Comparison of ENCODE assay signal across 8 cellular contexts in genomic region chr20:63627129-63627699, GRCh38. TPM values are rescaled to one million over a fixed set of nuclear protein-coding genes. Genes with fewer than 3 reads are reported as not detected.
DNase-seq lines count a peak whose midpoint lies in the region; ATAC-seq and TF ChIP-seq lines count a peak whose summit lies in the region.

No MANE protein-coding gene starts in this region.

- peak; percentile 54 for ATAC-seq in GM18870 (IDR thresholded peaks at IDR 0.05; ENCODE audit: unreplicated experiment)
- ATAC-seq in HG03103 (IDR thresholded peaks at IDR 0.05; ENCODE audit: low read depth, unreplicated experiment): peak; percentile 68
- ATAC-seq in activated B cell treated with CpG ODN at 0.5 μM for 24 hours (ENCODE audit: low read depth): peak; percentile 77

- no peaks in the 10 kb centered on the region for H3K27me3 Mint-ChIP-seq in activated B cell treated with CpG ODN at 0.5 μM for 24 hours

- DNase-seq in AG04450 (ENCODE audit: low read depth, low spot score) (peak; percentile 74), NCI-H2196 (lab: John Stamatoyannopoulos, UW; ENCODE audit: unreplicated experiment) (peak; percentile 95), activated B cell treated with CpG ODN at 0.5 μM for 24 hours (peak; percentile 97), cardiac fibroblast (ENCODE audit: low read depth in 2 of 2) (peak; percentile 96 to 97), iris pigment epithelial cell (ENCODE audit: low read depth) (peak; percentile 93), spleen (peak; percentile 98)

- peaks cover 45% of the 10 kb centered on the region for H3K4me1 Mint-ChIP-seq in activated B cell treated with CpG ODN at 0.5 μM for 24 hours

- H3K4me1 ChIP-seq in spleen: peaks cover 18 to 80% (median 46%) of the 10 kb centered on the region in 6 donors

- intact Hi-C loops in activated B cell treated with CpG ODN at 0.5 μM for 24 hours (cut with micrococcal nuclease): loop anchor here (1.0 to 10.0 kb wide), 8 partner anchors 8 to 438 kb away; partner anchors contain the start of genes ABHD16B, LIME1, RTEL1 and SLC2A4RG
- intact Hi-C loops in spleen (cut with DNase I; ENCODE audit: low total_unique reads): no loop called here

- peaks cover 18% of the 10 kb centered on the region for H3K36me3 Mint-ChIP-seq in activated B cell treated with CpG ODN at 0.5 μM for 24 hours (ENCODE audit: low read depth)

- WGBS in spleen, 5 donors: 0 to 1% (median 0%) methylated on average over 14 to 64 of the region's 64 CpGs

- no peaks in the 10 kb centered on the region for H3K9me3 ChIP-seq in AG04450 (ENCODE audit: control insufficient read depth, insufficient read depth, low read length)
- H3K9me3 ChIP-seq in spleen: no peaks in the 10 kb centered on the region

- H3K4me3 ChIP-seq in AG04450 (ENCODE audit: low read depth, low read length) (peak overlapping the region; percentile 89), cardiac fibroblast (replicated peaks in 1 of 2; ENCODE audit: low read depth in 2 of 2, low read length in 2 of 2) (peak overlapping the region; percentile 96 to 98), spleen (peak overlapping the region; percentile 49 to 97 (median 85))

- peak overlapping the region; percentile 91 for H3K4me3 Mint-ChIP-seq in activated B cell treated with CpG ODN at 0.5 μM for 24 hours

- TF ChIP-seq CTCF in AG04450 (IDR thresholded peaks at IDR 0.05; ENCODE audit: low read depth, low read length): no peak
- no peak for TF ChIP-seq CTCF in activated B cell treated with CpG ODN at 0.5 μM for 24 hours (IDR thresholded peaks at IDR 0.05)
- TF ChIP-seq CTCF in cardiac fibroblast (IDR thresholded peaks at IDR 0.05; ENCODE audit: low read depth, low read length): no peak
- TF ChIP-seq CTCF in spleen (IDR thresholded peaks at IDR 0.05 in 8 of 11, conservative IDR thresholded peaks at IDR 0.05 in 3 of 11): peak in 1 of 11 experiments; percentile 19

- TF ChIP-seq POLR2A in spleen (IDR thresholded peaks at IDR 0.05): peak; percentile 9 to 77 (median 53)

- H3K27ac ChIP-seq in AG04450 (ENCODE audit: low read depth, low read length): peak overlapping the region; percentile 39
- H3K27ac ChIP-seq in spleen: peak overlapping the region; percentile 71 to 100 (median 98)

- H3K36me3 ChIP-seq in spleen: peaks cover 0 to 4% (median 0%) of the 10 kb centered on the region in 6 donors

- H3K27ac Mint-ChIP-seq in activated B cell treated with CpG ODN at 0.5 μM for 24 hours: peak overlapping the region; percentile 93

- H3K27me3 ChIP-seq in AG04450 (ENCODE audit: control insufficient read depth, insufficient read depth, low read length) (no peaks in the 10 kb centered on the region), spleen (replicated peaks in 1 of 7) (no peaks in the 10 kb centered on the region)

- no peaks in the 10 kb centered on the region for H3K9me3 Mint-ChIP-seq in activated B cell treated with CpG ODN at 0.5 μM for 24 hours

- CTCF ChIA-PET in AG04450 (lab: Charles Lee) (interaction anchor here (0.7 to 0.8 kb wide), 2 partner anchors 91 to 278 kb away, joined by 4 to 5 read pairs; no protein-coding TSS in a partner anchor), activated B cell treated with CpG ODN at 0.5 μM for 24 hours (lab: Charles Lee) (interaction anchor here (1.1 to 1.9 kb wide), 2 partner anchors 15 to 89 kb away, joined by 3 to 16 read pairs; no protein-coding TSS in a partner anchor)

- POLR2A ChIA-PET in AG04450 (lab: Yijun Ruan, JAX) (interaction anchor here (0.6 to 1.4 kb wide), 11 partner anchors 11 to 595 kb away, joined by 3 to 9 read pairs (median 4); partner anchors contain the start of genes HELZ2, PTK6, RTEL1 and STMN3), activated B cell treated with CpG ODN at 0.5 μM for 24 hours (lab: Charles Lee) (interaction anchor here (0.5 to 4.6 kb wide), 25 partner anchors 8 to 439 kb away, joined by 3 to 161 read pairs (median 4); partner anchors contain the start of genes ARFRP1, HELZ2, PPDPF and PTK6)

RNA-seq across cellular contexts. Expression of gene GMEB2, which starts 0.3 kb away (rescaled TPM):
- polyA plus RNA-seq in AG04450 (2011; rRNA removed) (6.3 and 7.3 TPM in 2 replicates), spleen (10 to 100 TPM in 2 of 3 donors, 1 to 10 TPM in 1; 8.6 to 12.9 (median 10.4) TPM)
- polyA minus RNA-seq in AG04450 (2011; rRNA and poly(A)+ RNA removed): 6.6 and 7.3 TPM in 2 replicates
- total RNA-seq in activated B cell treated with CpG ODN at 0.5 μM for 24 hours (16.9 and 17.4 TPM in 2 replicates), spleen (10 to 100 TPM; 11.1 to 15.0 (median 13.9) TPM)

RNA-seq across cellular contexts. Expression of gene STMN3, which starts 26.0 kb away (rescaled TPM):
- polyA plus RNA-seq in AG04450 (2011; rRNA removed) (21.8 and 26.9 TPM in 2 replicates), spleen (10 to 100 TPM; 21.2 to 38.9 (median 24.6) TPM)
- polyA minus RNA-seq in AG04450 (2011; rRNA and poly(A)+ RNA removed): 11.3 and 13.3 TPM in 2 replicates
- total RNA-seq in activated B cell treated with CpG ODN at 0.5 μM for 24 hours (4.9 and 6.1 TPM in 2 replicates), spleen (10 to 100 TPM; 16.1 to 57.0 (median 44.0) TPM)

RNA-seq across cellular contexts. Expression of gene RTEL1, which starts 30.9 kb away (rescaled TPM):
- polyA plus RNA-seq in AG04450 (2011; rRNA removed) (11.3 and 14.6 TPM in 2 replicates), spleen (10 to 100 TPM in 2 of 3 donors, 1 to 10 TPM in 1; 7.3 to 23.1 (median 19.1) TPM)
- 25.6 and 41.1 TPM in 2 replicates for polyA minus RNA-seq in AG04450 (2011; rRNA and poly(A)+ RNA removed)
- total RNA-seq in activated B cell treated with CpG ODN at 0.5 μM for 24 hours (24.1 and 33.8 TPM in 2 replicates), spleen (10 to 100 TPM; 36.4 to 49.8 (median 43.2) TPM)

RNA-seq across cellular contexts. Expression of gene HELZ2, which starts 53.2 kb away (rescaled TPM):
- polyA plus RNA-seq in AG04450 (2011; rRNA removed): 4.6 and 7.0 TPM in 2 replicates
- 21.1 and 27.3 TPM in 2 replicates for polyA minus RNA-seq in AG04450 (2011; rRNA and poly(A)+ RNA removed)
- 25.4 and 28.9 TPM in 2 replicates for total RNA-seq in activated B cell treated with CpG ODN at 0.5 μM for 24 hours
- total RNA-seq in spleen: 100 to 1,000 TPM in 1 of 7 donors, 10 to 100 TPM in 6; 56.5 to 120 (median 66.0) TPM
- 10 to 100 TPM in 1 of 3 donors, 1 to 10 TPM in 2; 4.3 to 21.2 (median 5.7) TPM for polyA plus RNA-seq in spleen

Comparison
In these comparisons a context has a peak if more than half of its experiments do, and no peak if none do; other contexts are left out.
1. Peak in every context shown above with its lines: DNase-seq, ATAC-seq, H3K4me3 ChIP-seq and H3K27ac ChIP-seq.